18 cellular contexts compared by ENCODE assay signal in the genomic region with DNA sequence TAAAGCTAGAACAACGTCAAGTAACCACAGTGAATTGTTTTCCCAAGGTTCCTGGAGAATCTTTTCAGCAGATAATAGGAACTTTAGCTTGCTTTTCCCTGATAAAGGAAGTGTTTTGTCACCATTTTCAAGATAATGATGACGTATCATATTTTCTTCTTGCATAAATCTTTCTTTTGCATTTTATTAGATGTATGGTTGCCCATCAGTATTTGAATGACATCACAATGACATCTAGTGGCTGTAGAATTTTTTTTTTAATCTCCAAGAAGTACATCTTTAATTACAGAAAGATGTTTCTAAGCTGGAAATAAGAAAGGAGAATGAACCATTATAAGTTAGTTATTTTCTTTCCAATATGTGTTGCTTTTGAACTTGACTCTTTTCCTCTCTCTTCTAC.
"Had no signal": no experiment of that assay in that cellular context is flagged by ENCODE, and none has a peak within 500 bp of the region (broad histone marks: within the 10 kb centered on the region; RNA-seq: fewer than 3 reads in every experiment).

No MANE protein-coding gene starts in this region.

- H3K27me3 ChIP-seq: hepatocyte, left lung, neural progenitor cell, transverse colon, vagina had no signal

- H3K79me2 ChIP-seq: hepatocyte had no signal

- FAIRE-seq: kidney, TTC549 had no signal

- H3K4me1 ChIP-seq: left lung, transverse colon, vagina had no signal

- H3K9ac ChIP-seq: neural progenitor cell had no signal

- ATAC-seq: activated naive CD8-positive, alpha-beta T cell treated with anti-CD3 and anti-CD28 coated beads, Interleukin-2, amount 50 U/mL, for 24 hours; activated T-helper 17 cell treated with anti-CD3 and anti-CD28 coated beads, Interleukin-2, amount 50 U/mL, for 72 hours; left lung; sciatic nerve; stimulated activated naive CD8-positive, alpha-beta T cell treated with anti-CD3 and anti-CD28 coated beads, Interleukin-15, Interleukin-2, amounts not matched to agents 100 U/mL and 50 U/mL, for 24 hours had no signal

- H3K27ac ChIP-seq: epithelial cell of prostate, hepatocyte, left lung, neural progenitor cell, transverse colon, vagina had no signal

- H3K4me2 ChIP-seq: hepatocyte, neural progenitor cell had no signal

- DNase-seq: activated CD4-positive, CD25-positive, alpha-beta regulatory T cell treated with anti-CD3 and anti-CD28 coated beads, Interleukin-2, amount 50 U/mL, for 72 hours; activated naive CD4-positive, alpha-beta T cell treated with anti-CD3 and anti-CD28 coated beads for 36 hours; activated naive CD8-positive, alpha-beta T cell treated with anti-CD3 and anti-CD28 coated beads, Interleukin-2, amount 50 U/mL, for 24 hours; aorta; cerebellar nuclear complex; effector memory CD4-positive, alpha-beta T cell; kidney; left lung; naive B cell; stimulated activated naive CD8-positive, alpha-beta T cell treated with anti-CD3 and anti-CD28 coated beads, Interleukin-15, Interleukin-2, amounts not matched to agents 100 U/mL and 50 U/mL, for 24 hours; transverse colon had no signal

- H3K9me3 ChIP-seq: left lung, transverse colon, vagina had no signal

- H3K4me3 ChIP-seq: hepatocyte, left lung, neural progenitor cell, transverse colon, vagina had no signal

- H2AFZ ChIP-seq: hepatocyte, neural progenitor cell had no signal

- H3K36me3 ChIP-seq: left lung, neural progenitor cell, transverse colon, vagina had no signal
